8 cellular contexts compared by ENCODE assay signal in the genomic region with DNA sequence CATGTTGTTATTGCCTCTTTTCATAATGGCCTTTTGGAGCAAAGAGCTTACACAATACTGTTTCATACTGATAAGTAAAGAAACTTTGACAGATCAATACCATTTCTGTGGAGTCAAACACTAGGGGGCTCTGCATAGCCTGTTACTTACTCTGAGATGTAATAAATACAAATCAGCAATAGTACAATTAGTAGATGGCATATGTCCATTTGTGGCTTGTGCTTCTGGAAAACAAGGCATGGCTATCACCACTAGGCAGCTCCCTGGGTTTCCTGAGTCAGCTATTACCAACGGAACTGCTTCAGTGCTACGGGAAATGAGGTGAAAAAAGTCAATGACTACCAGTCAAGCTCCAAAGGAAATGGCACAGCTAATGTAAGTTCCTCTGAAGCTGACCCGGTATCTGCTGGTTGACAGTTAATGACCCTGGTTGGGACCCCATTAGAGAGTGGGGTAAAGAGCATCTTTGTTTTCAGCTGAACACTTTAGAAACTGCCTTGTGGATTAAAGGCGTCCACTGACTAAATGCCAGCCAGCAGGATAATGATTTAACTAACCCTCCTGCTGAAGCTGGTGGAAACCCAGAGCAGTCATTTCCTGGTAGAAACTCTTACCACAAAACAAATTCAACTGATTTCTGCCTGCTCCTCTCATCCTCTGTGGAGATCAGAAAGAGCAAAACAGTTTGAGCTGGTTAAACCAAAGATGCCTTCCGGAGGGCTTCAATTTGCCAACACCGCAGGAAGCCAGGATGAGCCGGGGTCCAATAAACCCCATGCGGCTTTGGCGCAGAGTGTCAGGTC.
A peak's percentile ranks its signal among the peaks of the same experiment; 100 is the strongest.
DNase-seq lines count a peak whose midpoint lies in the region; ATAC-seq, FAIRE-seq and TF ChIP-seq lines count a peak whose summit lies in the region.

No MANE protein-coding gene starts in this region.

- in situ Hi-C loops in ACHN (cut with HindIII; ENCODE audit: low pct_ligation_motif_present, low pct_unique_long_range_greater_than_20kb, low sequenced_read_pairs), result no loop called here

- peak; percentile 47 for ATAC-seq in GM18867 (IDR thresholded peaks at IDR 0.05; ENCODE audit: unreplicated experiment)
- ATAC-seq in GM18505 (IDR thresholded peaks at IDR 0.05; ENCODE audit: unreplicated experiment), result no peak

- FAIRE-seq in GM19239 (lab: Jason Lieb, UNC), result no peak

- peak; percentile 25 for DNase-seq in ACHN
- DNase-seq in epithelial cell of esophagus (ENCODE audit: low read depth), result peak; percentile 46
- DNase-seq in retina, result peak; percentile 34
- DNase-seq in NCI-H1694 (lab: John Stamatoyannopoulos, UW), result no peak
- no peak for DNase-seq in GM19239 (ENCODE audit: insufficient read length, low spot score)

- no peak overlapping the region for H3K27ac ChIP-seq in VCaP

- TF ChIP-seq CTCF in VCaP (conservative IDR thresholded peaks at IDR 0.05) (peak; percentile 24; the same call in 1 of the 2 replicates), epithelial cell of esophagus (IDR thresholded peaks at IDR 0.05; ENCODE audit: insufficient read depth, low read depth, low read length, missing control alignments) (peak; percentile 28)

- TF ChIP-seq POLR2A in GM18505 (IDR thresholded peaks at IDR 0.05; ENCODE audit: borderline replicate concordance, extremely low read depth, insufficient read depth, insufficient read length), result no peak

- no peak overlapping the region for H3K4me3 ChIP-seq in epithelial cell of esophagus (ENCODE audit: low read length)

Comparison
In these comparisons a context has a peak if more than half of its experiments do, and no peak if none do; other contexts are left out.
1. DNase-seq: peak in ACHN (single experiment), epithelial cell of esophagus (single experiment) and retina (single experiment); none in NCI-H1694 (single experiment) and GM19239 (single experiment).